ENCODE assay signal across 21 cellular contexts in the genomic region with DNA sequence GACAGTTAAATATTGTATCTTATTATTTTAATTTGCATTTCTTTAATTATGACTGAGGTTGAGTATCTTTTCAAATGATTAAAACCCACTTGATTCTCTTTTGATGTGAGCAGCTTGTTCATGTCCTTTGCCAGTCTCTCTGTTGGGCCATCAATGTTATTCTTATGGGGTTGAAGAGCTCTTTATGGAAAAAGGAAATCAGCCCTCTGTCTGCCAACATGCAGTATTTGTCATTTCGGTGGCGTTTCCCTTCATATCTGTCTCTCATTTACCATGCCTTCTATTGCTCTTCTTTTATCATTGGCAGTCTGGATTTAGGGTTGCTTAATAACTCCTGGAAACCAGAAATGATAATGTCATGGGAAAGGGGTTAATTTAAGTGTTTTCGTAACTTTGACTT.
A peak's percentile ranks its signal among the peaks of the same experiment; 100 is the strongest.
DNase-seq lines count a peak whose midpoint lies in the region; ATAC-seq and TF ChIP-seq lines count a peak whose summit lies in the region.
"Had no signal": no experiment of that assay in that cellular context is flagged by ENCODE, and none has a peak within 500 bp of the region (broad histone marks: within the 10 kb centered on the region; RNA-seq: fewer than 3 reads in every experiment).

No MANE protein-coding gene starts in this region.

- H2AFZ ChIP-seq in OCI-LY1 (ENCODE audit: low read length) = peak overlapping the region; percentile 77

- no peak for ATAC-seq in GM21529 (IDR thresholded peaks at IDR 0.05; ENCODE audit: unreplicated experiment)
- ATAC-seq: CD8-positive, alpha-beta T cell; K562 had no signal

- no peak overlapping the region for H3K4me3 ChIP-seq in OCI-LY1 (ENCODE audit: low read depth, low read length, poor library complexity, severe bottlenecking)
- H3K4me3 ChIP-seq: K562, Peyer's patch had no signal

- no peaks in the 10 kb centered on the region for H3K9me2 ChIP-seq in OCI-LY1 (ENCODE audit: low read depth, low read length)

- DNase-seq in NCI-H2227 (lab: John Stamatoyannopoulos, UW; ENCODE audit: unreplicated experiment) = peak; percentile 28
- DNase-seq in NCI-H2227 treated with DMSO at 0.1 percent for 48 hours (lab: John Stamatoyannopoulos, UW) = no peak
- DNase-seq in NCI-H2029 treated with DMSO at 0.1 percent for 48 hours (lab: John Stamatoyannopoulos, UW) = peak; percentile 58
- DNase-seq in superior temporal gyrus (ENCODE audit: extremely low spot score) = peak; percentile 47
- no peak for DNase-seq in DMS 273 treated with DMSO at 0.1 percent for 48 hours (lab: John Stamatoyannopoulos, UW)
- DNase-seq: Caco-2; CD8-positive, alpha-beta T cell; H7; Kasumi-1; NCI-H1092 treated with DMSO at 0.1 percent for 48 hours; NCI-H1436; NCI-H1930; NCI-H226; NCI-H526; OCI-M1; Peyer's patch; SHP77 treated with DMSO at 0.1 percent for 48 hours had no signal

- no peaks in the 10 kb centered on the region for H4K20me1 ChIP-seq in OCI-LY1 (ENCODE audit: insufficient read depth, low read length)

- no peaks in the 10 kb centered on the region for H3K9me3 ChIP-seq in OCI-LY1 (ENCODE audit: low read length)
- H3K9me3 ChIP-seq: Caco-2, Peyer's patch had no signal

- H3K27ac ChIP-seq in OCI-LY1 (ENCODE audit: low read depth, low read length, poor library complexity, severe bottlenecking) = peak overlapping the region; percentile 76
- H3K27ac ChIP-seq: C4-2B, Peyer's patch had no signal

- H3K9ac ChIP-seq in OCI-LY1 (ENCODE audit: low read length) = peak overlapping the region; percentile 24; the same call in 1 of the 2 replicates

- H3K4me2 ChIP-seq in OCI-LY1 (ENCODE audit: low read length) = peak overlapping the region; percentile 22

- TF ChIP-seq CTCF in OCI-LY1 (IDR thresholded peaks at IDR 0.05; ENCODE audit: low read length) = no peak

- no peaks in the 10 kb centered on the region for H3K36me3 ChIP-seq in OCI-LY1 (ENCODE audit: insufficient read depth, low read length)
- H3K36me3 ChIP-seq: Peyer's patch had no signal

- H3K79me2 ChIP-seq in OCI-LY1 (ENCODE audit: insufficient read depth, low read length) = no peaks in the 10 kb centered on the region

- peaks cover 64% of the 10 kb centered on the region for H3K4me1 ChIP-seq in OCI-LY1 (ENCODE audit: insufficient read depth, low read length, severe bottlenecking)
- H3K4me1 ChIP-seq: Caco-2, Peyer's patch had no signal

- no peaks in the 10 kb centered on the region for H3K27me3 ChIP-seq in OCI-LY1 (ENCODE audit: insufficient read depth, low read length)
- H3K27me3 ChIP-seq: Peyer's patch had no signal

- no peaks in the 10 kb centered on the region; the same call in 1 of the 2 replicates for H3F3A ChIP-seq in OCI-LY1 (ENCODE audit: insufficient read depth, low read length)

Comparison
In these comparisons a context has a peak if more than half of its experiments do, and no peak if none do; other contexts are left out.
1. DNase-seq: peak in NCI-H2227 (single experiment), NCI-H2029 treated with DMSO at 0.1 percent for 48 hours (single experiment) and superior temporal gyrus (single experiment); none in NCI-H2227 treated with DMSO at 0.1 percent for 48 hours (single experiment) and DMS 273 treated with DMSO at 0.1 percent for 48 hours (single experiment).